Comparison of ENCODE assay signal across 24 cellular contexts in the genomic region with DNA sequence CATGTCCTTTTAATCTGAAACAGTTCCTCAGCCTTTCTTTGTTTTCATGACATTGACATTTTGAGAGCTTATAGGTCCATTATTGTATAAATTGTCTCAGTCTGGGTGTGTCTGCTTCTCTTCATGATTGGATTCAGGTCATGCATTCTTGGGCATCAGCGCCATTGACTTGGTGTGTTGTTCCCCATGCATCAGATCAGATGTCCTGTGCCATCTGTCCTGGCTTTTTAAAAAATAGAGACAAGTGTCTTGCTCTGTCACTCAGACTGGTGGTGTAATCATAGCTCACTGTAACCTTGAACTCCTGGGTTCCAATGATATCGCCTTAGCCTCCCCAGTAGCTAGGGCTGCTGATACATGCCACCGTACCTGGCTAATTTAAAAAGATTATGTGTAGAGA. TPM values are rescaled to one million over a fixed set of nuclear protein-coding genes. Genes with fewer than 3 reads are reported as not detected.
A peak's percentile ranks its signal among the peaks of the same experiment; 100 is the strongest.
DNase-seq lines count a peak whose midpoint lies in the region; ATAC-seq and TF ChIP-seq lines count a peak whose summit lies in the region.
"Had no signal": no experiment of that assay in that cellular context is flagged by ENCODE, and none has a peak within 500 bp of the region (broad histone marks: within the 10 kb centered on the region; RNA-seq: fewer than 3 reads in every experiment).

No MANE protein-coding gene starts in this region.

- H3K4me2 ChIP-seq in GM23248 (ENCODE audit: unreplicated experiment), result no peak overlapping the region

- no peaks in the 10 kb centered on the region for H3K27me3 Mint-ChIP-seq in natural killer cell treated with Interleukin-12 subunit alpha and Interleukin-12 subunit beta and Interleukin-15 and Interleukin-18, amount 100 ng/mL, for 72 hours
- H3K27me3 Mint-ChIP-seq in natural killer cell (ENCODE audit: low read depth in 2 of 2) (no peaks in the 10 kb centered on the region), naive B cell (no peaks in the 10 kb centered on the region)
- H3K27me3 Mint-ChIP-seq: activated CD4-positive, alpha-beta T cell treated with anti-CD3 and anti-CD28 coated beads, Interleukin-2, amount 10 ng/mL, durations not matched to agents 24 days and 14 days; T-cell had no signal

- TF ChIP-seq CTCF in natural killer cell (IDR thresholded peaks at IDR 0.05), result no peak
- TF ChIP-seq CTCF in WERI-Rb-1 (IDR thresholded peaks at IDR 0.05; ENCODE audit: low read depth, low read length), result no peak

- ATAC-seq in natural killer cell treated with Interleukin-12 subunit alpha and Interleukin-12 subunit beta and Interleukin-15 and Interleukin-18, amount 100 ng/mL, for 72 hours, result no peak
- ATAC-seq in natural killer cell (no peak), naive B cell (ENCODE audit: low read depth in 2 of 2) (no peak), sciatic nerve (no peak)
- ATAC-seq: heart left ventricle, HepG2, left lobe of liver, T-cell had no signal

- no peaks in the 10 kb centered on the region for H3K79me2 ChIP-seq in GM23248 (ENCODE audit: insufficient read depth)

- no peak for DNase-seq in natural killer cell treated with Interleukin-12 subunit alpha and Interleukin-12 subunit beta and Interleukin-15 and Interleukin-18, amount 100 ng/mL, for 72 hours (ENCODE audit: low spot score)
- DNase-seq in natural killer cell (no peak), NCI-H524 treated with DMSO at 0.1 percent for 48 hours (lab: John Stamatoyannopoulos, UW) (peak; percentile 58), naive B cell (no peak), islet precursor cell (no peak), sciatic nerve (ENCODE audit: low spot score) (no peak), WERI-Rb-1 (no peak), GM23248 (no peak)
- DNase-seq: activated CD4-positive, alpha-beta T cell treated with anti-CD3 and anti-CD28 coated beads, Interleukin-2, amount 10 ng/mL, durations not matched to agents 24 days and 14 days; activated CD8-positive, alpha-beta memory T cell treated with anti-CD3 and anti-CD28 coated beads, Interleukin-2, amount 50 U/mL, for 4 hours; activated effector memory CD4-positive, alpha-beta T cell treated with anti-CD3 and anti-CD28 coated beads, Interleukin-2, amount 50 U/mL, for 16 hours; amygdala; DMS79 treated with DMSO at 0.1 percent for 48 hours; heart left ventricle; HFFc6; midbrain; NCI-H1105; NCI-H2081 treated with DMSO at 0.1 percent for 48 hours; NCI-H526 treated with DMSO at 0.1 percent for 48 hours; Right ventricle myocardium superior; stimulated activated CD8-positive, alpha-beta memory T cell treated with anti-CD3 and anti-CD28 coated beads, Interleukin-4, amount 100 ng/mL, for 48 hours; T-cell had no signal

- peaks cover 26 to 31% of the 10 kb centered on the region in 2 donors for H3K4me1 Mint-ChIP-seq in natural killer cell treated with Interleukin-12 subunit alpha and Interleukin-12 subunit beta and Interleukin-15 and Interleukin-18, amount 100 ng/mL, for 72 hours (ENCODE audit: low read depth in 2 of 2)
- H3K4me1 Mint-ChIP-seq in natural killer cell (peaks cover 39 to 51% of the 10 kb centered on the region in 2 donors), naive B cell (peaks cover 60 to 81% (median 76%) of the 10 kb centered on the region in 3 donors)

- no peaks in the 10 kb centered on the region for H3K9me2 ChIP-seq in GM23248 (ENCODE audit: insufficient read depth)

- H3K9ac ChIP-seq in GM23248, result no peak overlapping the region

- H3K9me3 Mint-ChIP-seq in natural killer cell treated with Interleukin-12 subunit alpha and Interleukin-12 subunit beta and Interleukin-15 and Interleukin-18, amount 100 ng/mL, for 72 hours, result no peaks in the 10 kb centered on the region
- H3K9me3 Mint-ChIP-seq in natural killer cell (no peaks in the 10 kb centered on the region), naive B cell (no peaks in the 10 kb centered on the region)
- H3K9me3 Mint-ChIP-seq: activated CD4-positive, alpha-beta T cell treated with anti-CD3 and anti-CD28 coated beads, Interleukin-2, amount 10 ng/mL, durations not matched to agents 24 days and 14 days; HFFc6; T-cell had no signal

- H3K4me1 ChIP-seq in GM23248 (ENCODE audit: insufficient read depth), result 0 out of 2 replicates have a peak, but pooled peaks cover 4% of the 10 kb centered on the region

- intact Hi-C loops in natural killer cell (cut with micrococcal nuclease) (no loop called here), sciatic nerve (cut with DNase I) (no loop called here)

- peak overlapping the region; percentile 15 for H3K4me3 Mint-ChIP-seq in natural killer cell treated with Interleukin-12 subunit alpha and Interleukin-12 subunit beta and Interleukin-15 and Interleukin-18, amount 100 ng/mL, for 72 hours
- H3K4me3 Mint-ChIP-seq in natural killer cell (no peak overlapping the region), naive B cell (peak overlapping the region; percentile 21 to 96 (median 80))
- H3K4me3 Mint-ChIP-seq: activated CD4-positive, alpha-beta T cell treated with anti-CD3 and anti-CD28 coated beads, Interleukin-2, amount 10 ng/mL, durations not matched to agents 24 days and 14 days; HFFc6; T-cell had no signal

- H3F3A ChIP-seq in GM23248 (ENCODE audit: insufficient read depth), result no peaks in the 10 kb centered on the region

- in situ Hi-C loops in GM23248 (cut with MboI), result no loop called here

- H3K9me3 ChIP-seq in WERI-Rb-1 (ENCODE audit: severe bottlenecking), result no peaks in the 10 kb centered on the region
- no peaks in the 10 kb centered on the region for H3K9me3 ChIP-seq in GM23248 (ENCODE audit: low read depth)
- H3K9me3 ChIP-seq: heart left ventricle had no signal

- peak overlapping the region in 1 of 2 donors; percentile 65 for H3K27ac Mint-ChIP-seq in natural killer cell treated with Interleukin-12 subunit alpha and Interleukin-12 subunit beta and Interleukin-15 and Interleukin-18, amount 100 ng/mL, for 72 hours
- H3K27ac Mint-ChIP-seq in natural killer cell (no peak overlapping the region), naive B cell (peak overlapping the region in 5 of 6 donors; percentile 46 to 92 (median 63))
- H3K27ac Mint-ChIP-seq: activated CD4-positive, alpha-beta T cell treated with anti-CD3 and anti-CD28 coated beads, Interleukin-2, amount 10 ng/mL, durations not matched to agents 24 days and 14 days; HFFc6 had no signal

- no peak overlapping the region for H3K27ac ChIP-seq in WERI-Rb-1
- H3K27ac ChIP-seq in GM23248, result no peak overlapping the region
- H3K27ac ChIP-seq: heart left ventricle had no signal

- H3K4me3 ChIP-seq in WERI-Rb-1 (ENCODE audit: low read depth, low read length) (no peak overlapping the region), GM23248 (no peak overlapping the region)
- H3K4me3 ChIP-seq: heart left ventricle had no signal

- no peak overlapping the region for H2AFZ ChIP-seq in GM23248

- H3K36me3 ChIP-seq in WERI-Rb-1 (peaks cover 14% of the 10 kb centered on the region), GM23248 (ENCODE audit: low read depth) (no peaks in the 10 kb centered on the region)

- H3K27me3 ChIP-seq in WERI-Rb-1 (ENCODE audit: insufficient read depth, low read depth, severe bottlenecking) (no peaks in the 10 kb centered on the region), GM23248 (replicated peaks; ENCODE audit: insufficient read depth) (no peaks in the 10 kb centered on the region)
- H3K27me3 ChIP-seq: heart left ventricle had no signal

- no peaks in the 10 kb centered on the region for H3K36me3 Mint-ChIP-seq in natural killer cell treated with Interleukin-12 subunit alpha and Interleukin-12 subunit beta and Interleukin-15 and Interleukin-18, amount 100 ng/mL, for 72 hours
- H3K36me3 Mint-ChIP-seq in natural killer cell (no peaks in the 10 kb centered on the region), naive B cell (peaks cover 0 to 5% of the 10 kb centered on the region in 2 donors)

- WGBS in GM23248 (ENCODE audit: low coverage in 1 of 2, low lambda C conversion rate in 2 of 2, missing lambda C conversion rate in 2 of 2), 2 experiments, result 95 to 98% methylated on average over 3 of the region's 3 CpGs

- H4K20me1 ChIP-seq in GM23248 (ENCODE audit: insufficient read depth), result no peaks in the 10 kb centered on the region

RNA-seq across cellular contexts. Expression of gene TBC1D14, which starts 55.7 kb away (rescaled TPM):
- 10 to 100 TPM; 37.3 to 56.9 TPM for total RNA-seq in natural killer cell treated with Interleukin-12 subunit alpha and Interleukin-12 subunit beta and Interleukin-15 and Interleukin-18, amount 100 ng/mL, for 72 hours
- 10 to 100 TPM; 36.0 to 54.7 (median 53.2) TPM for total RNA-seq in natural killer cell
- 10 to 100 TPM; 27.3 to 42.4 (median 33.8) TPM for polyA plus RNA-seq in naive B cell (ENCODE audit: low read depth in 6 of 6)
- total RNA-seq in sciatic nerve, result 68.2 TPM
- 39.1 and 48.7 TPM in 2 replicates for total RNA-seq in GM23248 (2014; rRNA removed; shearing (Covaris generic))
- polyA plus RNA-seq in GM23248 (2016; fragmentation: Nextera tagmentation; extraction: Ambion mirVana), result 20.0 and 20.4 TPM in 2 replicates

Comparison
In these comparisons a context has a peak if more than half of its experiments do, and no peak if none do; other contexts are left out.
1. H3K27ac Mint-ChIP-seq: peak in naive B cell (5 of 6); none in natural killer cell (0 of 2).